In the genomic region with DNA sequence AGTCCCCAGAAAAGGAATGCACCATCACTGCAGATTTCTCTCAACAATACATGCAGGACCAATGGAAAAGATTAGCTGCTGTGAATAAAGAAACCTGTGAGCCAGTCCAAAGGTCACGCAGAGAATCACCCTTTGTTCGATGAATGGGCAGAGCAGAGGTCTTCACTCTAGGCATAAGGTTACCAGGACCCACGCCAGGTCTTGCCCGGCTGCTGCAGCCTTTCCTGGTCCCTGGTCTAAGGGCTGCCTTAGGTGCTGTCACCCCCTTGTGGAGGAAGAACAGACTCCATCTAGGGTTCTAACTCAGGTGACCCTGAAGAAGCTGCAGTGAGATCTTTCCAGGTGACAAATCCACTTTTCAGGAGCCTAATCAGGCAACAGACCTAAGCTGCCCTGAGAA, we compare ENCODE assay signal across 8 cellular contexts. TPM values are rescaled to one million over a fixed set of nuclear protein-coding genes. Genes with fewer than 3 reads are reported as not detected.
DNase-seq lines count a peak whose midpoint lies in the region; ATAC-seq and TF ChIP-seq lines count a peak whose summit lies in the region.

No MANE protein-coding gene starts in this region.

- H3K9me3 ChIP-seq in AG04450 (ENCODE audit: control insufficient read depth, insufficient read depth, low read length), result peaks cover 4% of the 10 kb centered on the region

- CTCF ChIA-PET in AG04450 (lab: Charles Lee), result interaction anchor here (0.6 to 1.5 kb wide), 3 partner anchors 12 to 390 kb away, joined by 3 to 6 read pairs (median 4); no protein-coding TSS in a partner anchor

- H3K27ac ChIP-seq in AG04450 (ENCODE audit: low read depth, low read length) (no peak overlapping the region), brain microvascular endothelial cell (no peak overlapping the region)

- POLR2A ChIA-PET in AG04450 (lab: Yijun Ruan, JAX), result no interaction called here

- no peaks in the 10 kb centered on the region for H3K27me3 ChIP-seq in AG04450 (ENCODE audit: control insufficient read depth, insufficient read depth, low read length)
- H3K27me3 ChIP-seq in brain microvascular endothelial cell (replicated peaks), result no peaks in the 10 kb centered on the region

- in situ Hi-C loops in brain microvascular endothelial cell (cut with HindIII; ENCODE audit: low pct_ligation_motif_present, low sequenced_read_pairs), result no loop called here

- H3K36me3 ChIP-seq in brain microvascular endothelial cell (replicated peaks), result peaks cover 64% of the 10 kb centered on the region

- ATAC-seq in GM18502 (IDR thresholded peaks at IDR 0.05; ENCODE audit: poor library complexity, unreplicated experiment) (no peak), GM18517 (IDR thresholded peaks at IDR 0.05; ENCODE audit: unreplicated experiment) (no peak)

- H3K4me3 ChIP-seq in AG04450 (ENCODE audit: low read depth, low read length) (no peak overlapping the region), brain microvascular endothelial cell (ENCODE audit: low read depth, low read length) (no peak overlapping the region)

- DNase-seq in AG04450 (ENCODE audit: low read depth, low spot score), result no peak
- DNase-seq in ELR (ENCODE audit: low read depth), result peak; percentile 54
- peak; percentile 6 for DNase-seq in NCI-H774 (lab: John Stamatoyannopoulos, UW)
- DNase-seq in brain microvascular endothelial cell, result no peak
- DNase-seq in kidney tubule cell (ENCODE audit: low spot score), result peak; percentile 65
- no peak for DNase-seq in cerebellar nuclear complex (lab: John Stamatoyannopoulos, UW)

- TF ChIP-seq CTCF in AG04450 (IDR thresholded peaks at IDR 0.05; ENCODE audit: low read depth, low read length), result peak; percentile 49
- TF ChIP-seq CTCF in brain microvascular endothelial cell (IDR thresholded peaks at IDR 0.05; ENCODE audit: low read depth, low read length, missing control alignments), result peak; percentile 82

RNA-seq across cellular contexts. Expression of a gene that starts 29.0 kb away (rescaled TPM):
- polyA plus RNA-seq in AG04450 (2011; rRNA removed), result 88.5 and 107 TPM in 2 replicates
- polyA minus RNA-seq in AG04450 (2011; rRNA and poly(A)+ RNA removed), result 49.5 and 56.6 TPM in 2 replicates

RNA-seq across cellular contexts. Expression of a gene that starts 36.1 kb away (rescaled TPM):
- 137 and 139 TPM in 2 replicates for polyA plus RNA-seq in AG04450 (2011; rRNA removed)
- 81.1 and 86.0 TPM in 2 replicates for polyA minus RNA-seq in AG04450 (2011; rRNA and poly(A)+ RNA removed)

Comparison
In these comparisons a context has a peak if more than half of its experiments do, and no peak if none do; other contexts are left out.
1. DNase-seq: peak in ELR (single experiment), NCI-H774 (single experiment) and kidney tubule cell (single experiment); none in AG04450 (single experiment), brain microvascular endothelial cell (single experiment) and cerebellar nuclear complex (0 of 2).